ENCODE assay signal across 1 cellular context in genomic region chr12:46383654-46384450, GRCh38.
A peak's percentile ranks its signal among the peaks of the same experiment; 100 is the strongest.
TF ChIP-seq lines count a peak whose summit lies in the region.

No MANE protein-coding gene starts in this region.

TF ChIP-seq in K562, 482 proteins besides CTCF, POLR2A, EP300 and RAD21 (continued from another document and continues in another):
- TF ChIP-seq CBX5 (IDR thresholded peaks at IDR 0.05; ENCODE audit: borderline replicate concordance, low read depth) (no peak), CBFA2T3 (IDR thresholded peaks at IDR 0.05) (peak; percentile 30), E2F5 (CRISPR knock-in tag; IDR thresholded peaks at IDR 0.05) (no peak), ETS1 (conservative IDR thresholded peaks at IDR 0.05; ENCODE audit: control insufficient read depth, low read depth, low read length) (no peak; the same call in 1 of the 2 replicates), CBX2 (IDR thresholded peaks at IDR 0.05; ENCODE audit: insufficient read depth, low read length, poor library complexity, severe bottlenecking) (no peak), SMAD3 (CRISPR knock-in tag; conservative IDR thresholded peaks at IDR 0.05) (no peak), PURB (CRISPR knock-in tag; IDR thresholded peaks at IDR 0.05; ENCODE audit: low read depth) (no peak), ZC3H4 (CRISPR knock-in tag; IDR thresholded peaks at IDR 0.05; ENCODE audit: borderline replicate concordance) (peak; percentile 76; the same call in 1 of the 2 replicates), TBL1XR1 (IDR thresholded peaks at IDR 0.05; ENCODE audit: low read length in 2 of 2) (0 out of 4 replicates have a peak, but pooled peaks of 1 of the 2 experiments have one; percentile 4), MED1 (CRISPR knock-in tag; IDR thresholded peaks at IDR 0.05; ENCODE audit: borderline replicate concordance) (no peak), ZNF253 (CRISPR knock-in tag; conservative IDR thresholded peaks at IDR 0.05) (no peak), CEBPB (tag; IDR thresholded peaks at IDR 0.05) (no peak), USF2 (CRISPR knock-in tag; IDR thresholded peaks at IDR 0.05) (no peak), CREM (IDR thresholded peaks at IDR 0.05; ENCODE audit: low read depth) (peak; percentile 86), PRDM10 (IDR thresholded peaks at IDR 0.05; ENCODE audit: partially characterized antibody) (peak; percentile 6), ZNF197 (CRISPR knock-in tag; IDR thresholded peaks at IDR 0.05; ENCODE audit: low read depth) (no peak), LCOR (CRISPR knock-in tag; IDR thresholded peaks at IDR 0.05) (no peak), ZNF518B (CRISPR knock-in tag; IDR thresholded peaks at IDR 0.05) (no peak), SIN3A (IDR thresholded peaks at IDR 0.05; ENCODE audit: borderline replicate concordance in 2 of 2, control insufficient read depth in 1 of 2, low read depth in 2 of 2, low read length in 2 of 2) (no peak), HMGN3 (IDR thresholded peaks at IDR 0.05; ENCODE audit: borderline replicate concordance, extremely low read depth, insufficient read length, low read depth, low read length) (peak; percentile 17), PTBP1 (IDR thresholded peaks at IDR 0.05; ENCODE audit: low read depth, low read length) (no peak), ZNF778 (CRISPR knock-in tag; IDR thresholded peaks at IDR 0.05) (no peak), HNRNPL (IDR thresholded peaks at IDR 0.05; ENCODE audit: low read depth, low read length) (no peak), SLC30A9 (CRISPR knock-in tag; IDR thresholded peaks at IDR 0.05) (no peak), TAF15 (IDR thresholded peaks at IDR 0.05; ENCODE audit: low read depth, low read length) (no peak), TARDBP (IDR thresholded peaks at IDR 0.05) (peak; percentile 20; the same call in 1 of the 2 replicates), MEF2A (IDR thresholded peaks at IDR 0.05; ENCODE audit: control insufficient read depth, low read depth, low read length) (no peak), ZNF551 (CRISPR knock-in tag; IDR thresholded peaks at IDR 0.05) (no peak), DMBX1 (CRISPR knock-in tag; IDR thresholded peaks at IDR 0.05; ENCODE audit: borderline replicate concordance) (peak; percentile 40; the same call in 1 of the 2 replicates), AFF4 (CRISPR knock-in tag; IDR thresholded peaks at IDR 0.05) (peak; percentile 63), NKRF (IDR thresholded peaks at IDR 0.05; ENCODE audit: borderline replicate concordance) (no peak), RBBP5 (IDR thresholded peaks at IDR 0.05; ENCODE audit: borderline replicate concordance, insufficient read depth, low read length, poor library complexity, severe bottlenecking) (peak; percentile 51), NELFE (IDR thresholded peaks at IDR 0.05; ENCODE audit: insufficient read depth, insufficient read length) (no peak), KLF16 (IDR thresholded peaks at IDR 0.05) (no peak), PHF8 (IDR thresholded peaks at IDR 0.05; ENCODE audit: borderline replicate concordance, low read length) (peak; percentile 65; the same call in 1 of the 2 replicates), FOXM1 (IDR thresholded peaks at IDR 0.05; ENCODE audit: low read depth) (peak; percentile 28; the same call in 1 of the 2 replicates), FOXM1 (CRISPR knock-in tag; IDR thresholded peaks at IDR 0.05; ENCODE audit: low read depth) (no peak), RBM17 (IDR thresholded peaks at IDR 0.05; ENCODE audit: borderline replicate concordance, low read depth, low read length) (no peak), TOE1 (IDR thresholded peaks at IDR 0.05; ENCODE audit: borderline replicate concordance) (0 out of 2 replicates have a peak, but pooled peaks have one; percentile 59), TOE1 (CRISPR knock-in tag; IDR thresholded peaks at IDR 0.05; ENCODE audit: borderline replicate concordance, low read depth) (no peak), SMARCA4 (IDR thresholded peaks at IDR 0.05) (peak; percentile 42; the same call in 1 of the 2 replicates)
- TF ChIP-seq, protein P1, sequence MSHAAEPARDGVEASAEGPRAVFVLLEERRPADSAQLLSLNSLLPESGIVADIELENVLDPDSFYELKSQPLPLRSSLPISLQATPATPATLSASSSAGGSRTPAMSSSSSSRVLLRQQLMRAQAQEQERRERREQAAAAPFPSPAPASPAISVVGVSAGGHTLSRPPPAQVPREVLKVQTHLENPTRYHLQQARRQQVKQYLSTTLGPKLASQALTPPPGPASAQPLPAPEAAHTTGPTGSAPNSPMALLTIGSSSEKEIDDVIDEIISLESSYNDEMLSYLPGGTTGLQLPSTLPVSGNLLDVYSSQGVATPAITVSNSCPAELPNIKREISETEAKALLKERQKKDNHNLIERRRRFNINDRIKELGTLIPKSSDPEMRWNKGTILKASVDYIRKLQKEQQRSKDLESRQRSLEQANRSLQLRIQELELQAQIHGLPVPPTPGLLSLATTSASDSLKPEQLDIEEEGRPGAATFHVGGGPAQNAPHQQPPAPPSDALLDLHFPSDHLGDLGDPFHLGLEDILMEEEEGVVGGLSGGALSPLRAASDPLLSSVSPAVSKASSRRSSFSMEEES (CRISPR knock-in tag; IDR thresholded peaks at IDR 0.05) = no peak
